Comparison of ENCODE assay signal across 23 cellular contexts in genomic region chr16:23611936-23612335, GRCh38. TPM values are rescaled to one million over a fixed set of nuclear protein-coding genes. Genes with fewer than 3 reads are reported as not detected.
DNase-seq lines count a peak whose midpoint lies in the region; ATAC-seq and TF ChIP-seq lines count a peak whose summit lies in the region.
"Had no signal": no experiment of that assay in that cellular context is flagged by ENCODE, and none has a peak within 500 bp of the region (broad histone marks: within the 10 kb centered on the region; RNA-seq: fewer than 3 reads in every experiment).

No MANE protein-coding gene starts in this region.

- H3K9me3 Mint-ChIP-seq in mesothelial cell of epicardium: no peaks in the 10 kb centered on the region
- H3K9me3 Mint-ChIP-seq: CD4-positive, alpha-beta T cell; CD8-positive, alpha-beta T cell had no signal

- H3K27me3 Mint-ChIP-seq in mesothelial cell of epicardium (ENCODE audit: low read depth): no peaks in the 10 kb centered on the region
- H3K27me3 Mint-ChIP-seq: B cell; CD4-positive, alpha-beta T cell had no signal

- TF ChIP-seq CTCF in epithelial cell of proximal tubule (conservative IDR thresholded peaks at IDR 0.05; ENCODE audit: low read depth, low read length) (no peak), foreskin keratinocyte (conservative IDR thresholded peaks at IDR 0.05) (no peak), mesothelial cell of epicardium (IDR thresholded peaks at IDR 0.05; ENCODE audit: unreplicated experiment) (no peak)

- ATAC-seq in foreskin keratinocyte: no peak
- ATAC-seq in SK-N-SH treated with all-trans-retinoic acid at 6 μM for 48 hours: no peak
- ATAC-seq: A549; CD8-positive, alpha-beta T cell had no signal

- H3K4me1 Mint-ChIP-seq in mesothelial cell of epicardium: no peaks in the 10 kb centered on the region
- H3K4me1 Mint-ChIP-seq: B cell had no signal

- in situ Hi-C loops in Caki2 (cut with HindIII; ENCODE audit: low pct_unique_long_range_greater_than_20kb, low sequenced_read_pairs): no loop called here

- H3K27me3 ChIP-seq in foreskin keratinocyte: no peaks in the 10 kb centered on the region
- H3K27me3 ChIP-seq: BLaER1 treated with 17β-estradiol and CSF1 and Interleukin-3, amounts not matched to agents 10 nM and 100 nM had no signal

- DNase-seq in Caki2 (ENCODE audit: low read depth): peak; percentile 64
- peak; percentile 4 for DNase-seq in ELR (ENCODE audit: low read depth)
- peak; percentile 59 for DNase-seq in epithelial cell of proximal tubule (ENCODE audit: low read depth)
- DNase-seq in renal cortical epithelial cell (ENCODE audit: low read depth): peak; percentile 63
- no peak for DNase-seq in NCI-H69 (lab: John Stamatoyannopoulos, UW)
- no peak for DNase-seq in foreskin keratinocyte
- DNase-seq in mesothelial cell of epicardium (ENCODE audit: low spot score in 2 of 2, unreplicated experiment in 2 of 2): no peak
- DNase-seq: AML-193; Caco-2; CD4-positive, alpha-beta T cell; CD8-positive, alpha-beta T cell; DMS 273 treated with DMSO at 0.1 percent for 48 hours; DMS153; DMS53; DMS79; DND-41; GF-D8 had no signal

- H3K36me3 Mint-ChIP-seq in mesothelial cell of epicardium: peaks cover 17% of the 10 kb centered on the region

- H3K4me3 ChIP-seq in epithelial cell of proximal tubule (ENCODE audit: low read depth, low read length): no peak overlapping the region
- H3K4me3 ChIP-seq: A549; BLaER1 treated with 17β-estradiol and CSF1 and Interleukin-3, amounts not matched to agents 10 nM and 100 nM had no signal

- no peak overlapping the region for H3K4me3 Mint-ChIP-seq in mesothelial cell of epicardium
- H3K4me3 Mint-ChIP-seq: B cell; CD4-positive, alpha-beta T cell; CD8-positive, alpha-beta T cell had no signal

- H3K4me1 ChIP-seq in foreskin keratinocyte: no peaks in the 10 kb centered on the region
- H3K4me1 ChIP-seq: Caco-2 had no signal

- H3K27ac Mint-ChIP-seq in mesothelial cell of epicardium: no peak overlapping the region
- H3K27ac Mint-ChIP-seq: B cell; CD4-positive, alpha-beta T cell; CD8-positive, alpha-beta T cell had no signal

- no peak overlapping the region for H3K27ac ChIP-seq in foreskin keratinocyte
- H3K27ac ChIP-seq: 22Rv1; A549; BLaER1 treated with 17β-estradiol and CSF1 and Interleukin-3, amounts not matched to agents 10 nM and 100 nM; C4-2B had no signal

TF ChIP-seq in SK-N-SH treated with all-trans-retinoic acid at 6 μM for 48 hours, 23 proteins besides CTCF, POLR2A, EP300 and RAD21 (continues in another document):
- no peak for TF ChIP-seq PATZ1 (CRISPR knock-in tag; IDR thresholded peaks at IDR 0.05; ENCODE audit: borderline replicate concordance)
- TF ChIP-seq ZNF70 (CRISPR knock-in tag; IDR thresholded peaks at IDR 0.05): no peak
- TF ChIP-seq ZFP30 (CRISPR knock-in tag; IDR thresholded peaks at IDR 0.05): no peak
- TF ChIP-seq BACH2 (CRISPR knock-in tag; IDR thresholded peaks at IDR 0.05; ENCODE audit: borderline replicate concordance): no peak
- TF ChIP-seq TCF4 (CRISPR knock-in tag; IDR thresholded peaks at IDR 0.05; ENCODE audit: borderline replicate concordance): no peak
- no peak for TF ChIP-seq ZNF565 (CRISPR knock-in tag; conservative IDR thresholded peaks at IDR 0.05; ENCODE audit: low read depth)
- no peak for TF ChIP-seq CSRNP3 (CRISPR knock-in tag; IDR thresholded peaks at IDR 0.05)
- TF ChIP-seq ZNF8 (CRISPR knock-in tag; IDR thresholded peaks at IDR 0.05): no peak
- no peak for TF ChIP-seq ESRRG (CRISPR knock-in tag; IDR thresholded peaks at IDR 0.05)
- no peak for TF ChIP-seq TOX (CRISPR knock-in tag; IDR thresholded peaks at IDR 0.05; ENCODE audit: borderline replicate concordance)
- TF ChIP-seq ZC3H10 (CRISPR knock-in tag; IDR thresholded peaks at IDR 0.05): no peak
- no peak for TF ChIP-seq CSDC2 (CRISPR knock-in tag; IDR thresholded peaks at IDR 0.05)
- no peak for TF ChIP-seq GLIS3 (CRISPR knock-in tag; IDR thresholded peaks at IDR 0.05)
- TF ChIP-seq ARNTL (CRISPR knock-in tag; IDR thresholded peaks at IDR 0.05; ENCODE audit: borderline replicate concordance, low read depth): no peak
- TF ChIP-seq TSHZ2 (CRISPR knock-in tag; IDR thresholded peaks at IDR 0.05): no peak

RNA-seq across cellular contexts. Expression of gene NDUFAB1, which starts 15.8 kb away (rescaled TPM):
- 147 and 186 TPM in 2 replicates for total RNA-seq in Caki2 (2014; rRNA removed; shearing (Covaris generic); ENCODE audit: low replicate concordance)
- total RNA-seq in epithelial cell of proximal tubule: 98.7 and 137 TPM in 2 replicates
- 22.2 and 43.6 TPM in 2 replicates for total RNA-seq in renal cortical epithelial cell
- total RNA-seq in foreskin keratinocyte: 151 and 154 TPM in 2 replicates
- polyA plus RNA-seq in foreskin keratinocyte: 224 and 237 TPM in 2 replicates
- total RNA-seq in mesothelial cell of epicardium: 61.0 to 66.7 TPM (median 63.7 TPM) in 3 replicates

RNA-seq across cellular contexts. Expression of gene PALB2, which starts 29.2 kb away (rescaled TPM):
- total RNA-seq in Caki2 (2014; rRNA removed; shearing (Covaris generic); ENCODE audit: low replicate concordance): 8.0 and 12.0 TPM in 2 replicates
- 8.5 and 13.4 TPM in 2 replicates for total RNA-seq in epithelial cell of proximal tubule
- total RNA-seq in renal cortical epithelial cell: 12.5 and 15.4 TPM in 2 replicates
- 28.7 and 29.1 TPM in 2 replicates for total RNA-seq in foreskin keratinocyte
- polyA plus RNA-seq in foreskin keratinocyte: 17.1 and 18.5 TPM in 2 replicates
- total RNA-seq in mesothelial cell of epicardium: 15.4 to 15.6 TPM (median 15.6 TPM) in 3 replicates

RNA-seq across cellular contexts. Expression of gene DCTN5, which starts 29.3 kb away (rescaled TPM):
- total RNA-seq in Caki2 (2014; rRNA removed; shearing (Covaris generic); ENCODE audit: low replicate concordance): 48.7 and 108 TPM in 2 replicates
- total RNA-seq in epithelial cell of proximal tubule (32.6 and 36.8 TPM in 2 replicates), renal cortical epithelial cell (64.8 and 123 TPM in 2 replicates), foreskin keratinocyte (59.0 and 62.8 TPM in 2 replicates), mesothelial cell of epicardium (74.1 to 77.7 TPM (median 77.5 TPM) in 3 replicates)
- polyA plus RNA-seq in foreskin keratinocyte: 35.5 and 44.3 TPM in 2 replicates

RNA-seq across cellular contexts. Expression of gene UBFD1, which starts 54.4 kb away (rescaled TPM):
- 69.9 and 120 TPM in 2 replicates for total RNA-seq in Caki2 (2014; rRNA removed; shearing (Covaris generic); ENCODE audit: low replicate concordance)
- total RNA-seq in epithelial cell of proximal tubule (90.1 and 125 TPM in 2 replicates), renal cortical epithelial cell (107 and 193 TPM in 2 replicates), foreskin keratinocyte (36.8 and 40.0 TPM in 2 replicates), mesothelial cell of epicardium (99.6 to 114 TPM (median 109 TPM) in 3 replicates)
- 19.1 and 20.7 TPM in 2 replicates for polyA plus RNA-seq in foreskin keratinocyte

RNA-seq across cellular contexts. Expression of gene EARS2, which starts 54.8 kb away (rescaled TPM):
- total RNA-seq in Caki2 (2014; rRNA removed; shearing (Covaris generic); ENCODE audit: low replicate concordance): 32.9 and 108 TPM in 2 replicates
- 39.7 and 41.6 TPM in 2 replicates for total RNA-seq in epithelial cell of proximal tubule
- 37.2 and 45.3 TPM in 2 replicates for total RNA-seq in renal cortical epithelial cell
- total RNA-seq in foreskin keratinocyte: 30.5 and 39.1 TPM in 2 replicates
- polyA plus RNA-seq in foreskin keratinocyte: 25.3 and 28.8 TPM in 2 replicates
- total RNA-seq in mesothelial cell of epicardium: 29.0 to 35.6 TPM (median 32.5 TPM) in 3 replicates

Comparison
In these comparisons a context has a peak if more than half of its experiments do, and no peak if none do; other contexts are left out.
1. DNase-seq: peak in Caki2 (single experiment), ELR (single experiment), epithelial cell of proximal tubule (single experiment) and renal cortical epithelial cell (single experiment); none in NCI-H69 (single experiment), foreskin keratinocyte (0 of 2) and mesothelial cell of epicardium (0 of 2).